ENCODE assay signal across 26 cellular contexts in the genomic region with DNA sequence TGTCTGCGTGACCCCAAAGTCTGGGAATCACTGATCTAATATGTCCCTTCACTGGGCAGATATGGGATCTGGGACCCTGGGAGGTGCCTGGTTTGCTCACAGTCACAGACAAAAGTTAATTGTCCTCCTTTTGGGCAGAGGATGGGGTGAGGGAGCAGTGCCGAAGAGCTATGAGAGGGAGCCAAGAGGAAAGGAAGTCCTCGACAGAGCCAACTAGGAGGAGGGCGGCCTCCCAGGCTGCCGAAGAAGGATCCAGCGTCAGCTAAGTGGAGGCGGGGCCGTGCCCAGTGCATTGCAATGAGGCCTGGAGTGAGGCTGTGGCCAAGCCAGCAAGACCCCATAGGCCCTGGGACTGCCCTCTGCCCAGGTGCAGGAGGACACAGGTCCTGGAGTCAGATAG. TPM values are rescaled to one million over a fixed set of nuclear protein-coding genes. Genes with fewer than 3 reads are reported as not detected.
DNase-seq lines count a peak whose midpoint lies in the region; ATAC-seq and TF ChIP-seq lines count a peak whose summit lies in the region.
"Had no signal": no experiment of that assay in that cellular context is flagged by ENCODE, and none has a peak within 500 bp of the region (broad histone marks: within the 10 kb centered on the region; RNA-seq: fewer than 3 reads in every experiment).

No MANE protein-coding gene starts in this region.

- peak overlapping the region; percentile 87 for H3K27ac Mint-ChIP-seq in neural crest cell (ENCODE audit: unreplicated experiment)
- H3K27ac Mint-ChIP-seq: activated naive CD4-positive, alpha-beta T cell treated with anti-CD3 and anti-CD28 coated beads for 36 hours; T-cell had no signal

- no peaks in the 10 kb centered on the region for H3K27me3 Mint-ChIP-seq in neural crest cell (ENCODE audit: low read depth)

- peaks cover 9% of the 10 kb centered on the region for H3K36me3 Mint-ChIP-seq in neural crest cell (ENCODE audit: low read depth)
- H3K36me3 Mint-ChIP-seq: T-cell had no signal

- H3K27ac ChIP-seq in heart right ventricle = peak overlapping the region in 8 of 10 donors; percentile 44 to 81 (median 58)
- H3K27ac ChIP-seq: A549, neutrophil, stomach had no signal

- H3K36me3 ChIP-seq in heart right ventricle = peaks cover 0 to 22% (median 0%) of the 10 kb centered on the region in 9 donors
- H3K36me3 ChIP-seq: neutrophil, stomach had no signal

- H3K4me1 Mint-ChIP-seq in neural crest cell = peaks cover 34% of the 10 kb centered on the region
- H3K4me1 Mint-ChIP-seq: T-cell had no signal

- ATAC-seq in Right ventricle myocardium superior (ENCODE audit: poor library complexity) (peak; percentile 67), heart right ventricle (peak; percentile 48 to 78 (median 74)), GM19035 (IDR thresholded peaks at IDR 0.05; ENCODE audit: unreplicated experiment) (no peak)
- ATAC-seq: A549; activated T-cell treated with anti-CD3 and anti-CD28 coated beads, Interleukin-2, amount 50 U/mL, for 4 hours; left lobe of liver; T-cell had no signal

- TF ChIP-seq CTCF in heart right ventricle (IDR thresholded peaks at IDR 0.05) (no peak), neural crest cell (conservative IDR thresholded peaks at IDR 0.05) (no peak), lower leg skin (IDR thresholded peaks at IDR 0.05) (no peak)

- no peaks in the 10 kb centered on the region for H3K9me3 ChIP-seq in heart right ventricle
- H3K9me3 ChIP-seq: A549, Caco-2, neutrophil, stomach had no signal

- DNase-seq in Right ventricle myocardium superior (peak; percentile 72), cardiac septum (ENCODE audit: low spot score) (no peak), heart right ventricle (peak in 1 of 2 donors; percentile 42), neural crest cell (ENCODE audit: low read depth, low spot score) (no peak), lower leg skin (ENCODE audit: low spot score in 2 of 2) (no peak), kidney tubule cell (ENCODE audit: low spot score) (no peak), NCI-H1436 (lab: John Stamatoyannopoulos, UW) (no peak)
- DNase-seq: activated CD4-positive, alpha-beta T cell treated with anti-CD3 and anti-CD28 coated beads for 1 hour; activated CD8-positive, alpha-beta memory T cell treated with anti-CD3 and anti-CD28 coated beads for 24 hours; activated naive CD4-positive, alpha-beta T cell treated with anti-CD3 and anti-CD28 coated beads for 36 hours; activated T-cell treated with anti-CD3 and anti-CD28 coated beads, Interleukin-2, amount 50 U/mL, for 4 hours; Caco-2; DND-41; effector CD4-positive, alpha-beta T cell; erythroblast; IMR-90; NCI-H1417; NCI-H446 treated with DMSO at 0.1 percent for 48 hours; OCI-M1; SHP77; stomach; T-cell had no signal

- H3K9me3 Mint-ChIP-seq in neural crest cell = no peaks in the 10 kb centered on the region
- H3K9me3 Mint-ChIP-seq: activated naive CD4-positive, alpha-beta T cell treated with anti-CD3 and anti-CD28 coated beads for 36 hours; activated T-cell treated with anti-CD3 and anti-CD28 coated beads, Interleukin-2, amount 50 U/mL, for 4 hours; T-cell had no signal

- TF ChIP-seq POLR2A in lower leg skin (IDR thresholded peaks at IDR 0.05) = no peak

- H3K4me1 ChIP-seq in heart right ventricle = peaks cover 0 to 61% (median 19%) of the 10 kb centered on the region in 9 donors
- H3K4me1 ChIP-seq: stomach had no signal

- 48 to 72% methylated on average over 8 of the region's 8 CpGs for WGBS in heart right ventricle, 2 donors
- WGBS in lower leg skin, 2 donors = 67 to 69% methylated on average over 8 of the region's 8 CpGs

- H3K4me3 Mint-ChIP-seq in neural crest cell = peak overlapping the region; percentile 14
- H3K4me3 Mint-ChIP-seq: activated naive CD4-positive, alpha-beta T cell treated with anti-CD3 and anti-CD28 coated beads for 36 hours; activated T-cell treated with anti-CD3 and anti-CD28 coated beads, Interleukin-2, amount 50 U/mL, for 4 hours; T-cell had no signal

- intact Hi-C loops in Right ventricle myocardium superior (cut with DNase I) (no loop called here), cardiac septum (cut with DNase I) (no loop called here), heart right ventricle (cut with DNase I) (no loop called here), lower leg skin (cut with DNase I; ENCODE audit: low total_unique reads) (no loop called here)

- H3K27me3 ChIP-seq in heart right ventricle = no peaks in the 10 kb centered on the region
- H3K27me3 ChIP-seq: neutrophil had no signal

- no peak overlapping the region for H3K4me3 ChIP-seq in heart right ventricle
- H3K4me3 ChIP-seq in lower leg skin (ENCODE audit: low read depth, poor library complexity, severe bottlenecking) = no peak overlapping the region
- H3K4me3 ChIP-seq: A549, stomach had no signal

RNA-seq across cellular contexts. Expression of a gene that starts 11.4 kb away (rescaled TPM):
- total RNA-seq in Right ventricle myocardium superior (22.8 TPM), cardiac septum (11.0 TPM), heart right ventricle (10 to 100 TPM in 8 of 10 donors, 1 to 10 TPM in 2; 9.6 to 93.2 (median 14.8) TPM), neural crest cell (118 and 122 TPM in 2 replicates), lower leg skin (10 to 100 TPM; 17.2 to 33.0 (median 20.7) TPM)
- 10 to 100 TPM; 15.3 to 25.2 TPM for polyA plus RNA-seq in heart right ventricle

RNA-seq across cellular contexts. Expression of a gene that starts 17.6 kb away (rescaled TPM):
- total RNA-seq in Right ventricle myocardium superior (22.4 TPM), cardiac septum (22.9 TPM), heart right ventricle (10 to 100 TPM; 17.8 to 27.1 (median 23.6) TPM), neural crest cell (72.3 and 77.9 TPM in 2 replicates), lower leg skin (10 to 100 TPM; 33.8 to 64.4 (median 39.8) TPM)
- polyA plus RNA-seq in heart right ventricle = 10 to 100 TPM; 13.8 to 21.5 TPM
